ENCODE assay signal across 8 cellular contexts in genomic region chr17:17783825-17784598, GRCh38. TPM values are rescaled to one million over a fixed set of nuclear protein-coding genes. Genes with fewer than 3 reads are reported as not detected.
DNase-seq lines count a peak whose midpoint lies in the region; TF ChIP-seq lines count a peak whose summit lies in the region.

No MANE protein-coding gene starts in this region.

- POLR2A ChIA-PET in HEK293 (lab: Yijun Ruan, JAX): interaction anchor here (0.8 to 1.5 kb wide), 6 partner anchors 9 to 288 kb away, joined by 3 to 7 read pairs (median 4); partner anchors contain the start of genes DRC3, RASD1, SREBF1 and TOM1L2

- intact Hi-C loops in lower leg skin (cut with DNase I; ENCODE audit: low total_unique reads) (no loop called here), stomach (cut with DNase I; ENCODE audit: low total_unique reads) (loop anchor here (10.0 kb wide), 1 partner anchor 99 kb away; the partner anchor contains the start of gene RAI1)

- 8 to 10% methylated on average over 35 of the region's 35 CpGs for WGBS in lower leg skin, 2 donors
- WGBS in stomach, 5 donors: 3 to 11% (median 6%) methylated on average over 33 to 35 of the region's 35 CpGs

- peak; percentile 7 for DNase-seq in OCI-M1 (lab: John Stamatoyannopoulos, UW)
- DNase-seq in lower leg skin (ENCODE audit: low spot score in 2 of 2): peak in 1 of 2 donors; percentile 47
- DNase-seq in stomach: peak; percentile 61
- DNase-seq in COLO829 (ENCODE audit: low spot score): no peak
- DNase-seq in ureter (ENCODE audit: low spot score): no peak

- TF ChIP-seq POLR2A in lower leg skin (IDR thresholded peaks at IDR 0.05) (no peak), stomach (IDR thresholded peaks at IDR 0.05) (no peak)

- H3K9me3 ChIP-seq in HEK293 (ENCODE audit: control insufficient read depth, insufficient read depth, low read depth, low read length) (no peaks in the 10 kb centered on the region), stomach (no peaks in the 10 kb centered on the region)

- CTCF ChIA-PET in HEK293 (lab: Yijun Ruan, JAX): interaction anchor here (0.6 to 2.4 kb wide), 9 partner anchors 22 to 499 kb away, joined by 3 to 6 read pairs (median 3); no protein-coding TSS in a partner anchor

- H3K27me3 ChIP-seq in stomach: peaks cover 0 to 23% (median 8%) of the 10 kb centered on the region in 3 donors

- H3K36me3 ChIP-seq in HEK293 (ENCODE audit: control insufficient read depth in 2 of 2, insufficient read depth in 1 of 2, low read length in 2 of 2): no peaks in the 10 kb centered on the region
- H3K36me3 ChIP-seq in stomach: no peaks in the 10 kb centered on the region

- H3K4me1 ChIP-seq in HEK293 (ENCODE audit: control insufficient read depth, insufficient read depth, low read length) (peaks cover 39% of the 10 kb centered on the region), stomach (peaks cover 68 to 82% (median 80%) of the 10 kb centered on the region in 4 donors)

- TF ChIP-seq EP300 in stomach (IDR thresholded peaks at IDR 0.05): no peak

- no peak for TF ChIP-seq CTCF in C4-2B (conservative IDR thresholded peaks at IDR 0.05)
- TF ChIP-seq CTCF in HEK293 (tag by site-specific recombination; IDR thresholded peaks at IDR 0.05): no peak
- TF ChIP-seq CTCF in lower leg skin (IDR thresholded peaks at IDR 0.05): no peak
- TF ChIP-seq CTCF in stomach (IDR thresholded peaks at IDR 0.05): no peak

- H3K4me3 ChIP-seq in HEK293 (ENCODE audit: low read depth, low read length) (peak overlapping the region; percentile 38), lower leg skin (ENCODE audit: low read depth, poor library complexity, severe bottlenecking) (peak overlapping the region; percentile 27), stomach (peak overlapping the region; percentile 45 to 69 (median 58))

- peak overlapping the region; percentile 87 for H3K27ac ChIP-seq in C4-2B
- peak overlapping the region; percentile 97 for H3K27ac ChIP-seq in HEK293 (ENCODE audit: extremely low read depth, low read depth, low read length)
- peak overlapping the region; percentile 92 for H3K27ac ChIP-seq in cingulate gyrus (ENCODE audit: low read depth, low read length)
- H3K27ac ChIP-seq in stomach: peak overlapping the region; percentile 80 to 91 (median 88)

TF ChIP-seq in HEK293, 187 proteins besides CTCF, POLR2A, EP300 and RAD21 (continues in another document):
- TF ChIP-seq ZNF302 (tag by site-specific recombination; IDR thresholded peaks at IDR 0.05; ENCODE audit: low read depth): no peak
- TF ChIP-seq ZFP69B (tag by site-specific recombination; IDR thresholded peaks at IDR 0.05): 0 out of 2 replicates have a peak, but pooled peaks have one; percentile 29
- TF ChIP-seq PRDM6 (tag by site-specific recombination; IDR thresholded peaks at IDR 0.05): peak; percentile 79
- TF ChIP-seq OSR2 (tag by site-specific recombination; IDR thresholded peaks at IDR 0.05): peak; percentile 83
- peak; percentile 86 for TF ChIP-seq KLF16 (tag by site-specific recombination; IDR thresholded peaks at IDR 0.05)
- no peak; the same call in 1 of the 2 replicates for TF ChIP-seq KLF8 (tag by site-specific recombination; IDR thresholded peaks at IDR 0.05)
- no peak for TF ChIP-seq ZNF214 (tag by site-specific recombination; IDR thresholded peaks at IDR 0.05; ENCODE audit: borderline replicate concordance)
- TF ChIP-seq, protein P1, sequence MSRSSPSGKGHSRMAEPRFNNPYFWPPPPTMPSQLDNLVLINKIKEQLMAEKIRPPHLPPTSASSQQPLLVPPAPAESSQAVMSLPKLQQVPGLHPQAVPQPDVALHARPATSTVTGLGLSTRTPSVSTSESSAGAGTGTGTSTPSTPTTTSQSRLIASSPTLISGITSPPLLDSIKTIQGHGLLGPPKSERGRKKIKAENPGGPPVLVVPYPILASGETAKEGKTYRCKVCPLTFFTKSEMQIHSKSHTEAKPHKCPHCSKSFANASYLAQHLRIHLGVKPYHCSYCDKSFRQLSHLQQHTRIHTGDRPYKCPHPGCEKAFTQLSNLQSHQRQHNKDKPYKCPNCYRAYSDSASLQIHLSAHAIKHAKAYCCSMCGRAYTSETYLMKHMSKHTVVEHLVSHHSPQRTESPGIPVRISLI (tag by site-specific recombination; IDR thresholded peaks at IDR 0.05): peak; percentile 70; the same call in 1 of the 2 replicates
- TF ChIP-seq PRDM1 (tag by site-specific recombination; IDR thresholded peaks at IDR 0.05): peak; percentile 38
- 0 out of 2 replicates have a peak, but pooled peaks have one; percentile 39 for TF ChIP-seq ZBTB1 (tag by site-specific recombination; IDR thresholded peaks at IDR 0.05)
- TF ChIP-seq, protein P2, sequence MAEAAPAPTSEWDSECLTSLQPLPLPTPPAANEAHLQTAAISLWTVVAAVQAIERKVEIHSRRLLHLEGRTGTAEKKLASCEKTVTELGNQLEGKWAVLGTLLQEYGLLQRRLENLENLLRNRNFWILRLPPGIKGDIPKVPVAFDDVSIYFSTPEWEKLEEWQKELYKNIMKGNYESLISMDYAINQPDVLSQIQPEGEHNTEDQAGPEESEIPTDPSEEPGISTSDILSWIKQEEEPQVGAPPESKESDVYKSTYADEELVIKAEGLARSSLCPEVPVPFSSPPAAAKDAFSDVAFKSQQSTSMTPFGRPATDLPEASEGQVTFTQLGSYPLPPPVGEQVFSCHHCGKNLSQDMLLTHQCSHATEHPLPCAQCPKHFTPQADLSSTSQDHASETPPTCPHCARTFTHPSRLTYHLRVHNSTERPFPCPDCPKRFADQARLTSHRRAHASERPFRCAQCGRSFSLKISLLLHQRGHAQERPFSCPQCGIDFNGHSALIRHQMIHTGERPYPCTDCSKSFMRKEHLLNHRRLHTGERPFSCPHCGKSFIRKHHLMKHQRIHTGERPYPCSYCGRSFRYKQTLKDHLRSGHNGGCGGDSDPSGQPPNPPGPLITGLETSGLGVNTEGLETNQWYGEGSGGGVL (tag by site-specific recombination; IDR thresholded peaks at IDR 0.05): peak; percentile 98
- TF ChIP-seq ZNF18 (tag by site-specific recombination; IDR thresholded peaks at IDR 0.05): 0 out of 2 replicates have a peak, but pooled peaks have one; percentile 14
- TF ChIP-seq, protein P3, sequence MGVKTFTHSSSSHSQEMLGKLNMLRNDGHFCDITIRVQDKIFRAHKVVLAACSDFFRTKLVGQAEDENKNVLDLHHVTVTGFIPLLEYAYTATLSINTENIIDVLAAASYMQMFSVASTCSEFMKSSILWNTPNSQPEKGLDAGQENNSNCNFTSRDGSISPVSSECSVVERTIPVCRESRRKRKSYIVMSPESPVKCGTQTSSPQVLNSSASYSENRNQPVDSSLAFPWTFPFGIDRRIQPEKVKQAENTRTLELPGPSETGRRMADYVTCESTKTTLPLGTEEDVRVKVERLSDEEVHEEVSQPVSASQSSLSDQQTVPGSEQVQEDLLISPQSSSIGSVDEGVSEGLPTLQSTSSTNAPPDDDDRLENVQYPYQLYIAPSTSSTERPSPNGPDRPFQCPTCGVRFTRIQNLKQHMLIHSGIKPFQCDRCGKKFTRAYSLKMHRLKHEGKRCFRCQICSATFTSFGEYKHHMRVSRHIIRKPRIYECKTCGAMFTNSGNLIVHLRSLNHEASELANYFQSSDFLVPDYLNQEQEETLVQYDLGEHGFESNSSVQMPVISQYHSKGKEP (tag by site-specific recombination; IDR thresholded peaks at IDR 0.05): peak; percentile 45; the same call in 1 of the 2 replicates
- no peak for TF ChIP-seq ZNF121 (tag by site-specific recombination; IDR thresholded peaks at IDR 0.05)
- no peak for TF ChIP-seq TRIM28 (IDR thresholded peaks at IDR 0.05; ENCODE audit: borderline replicate concordance, low read length)
- peak; percentile 20; the same call in 1 of the 2 replicates for TF ChIP-seq ZNF24 (tag by site-specific recombination; IDR thresholded peaks at IDR 0.05)
- TF ChIP-seq ZNF707 (tag by site-specific recombination; IDR thresholded peaks at IDR 0.05): no peak
- no peak for TF ChIP-seq SCRT2 (tag by site-specific recombination; IDR thresholded peaks at IDR 0.05)
- no peak for TF ChIP-seq ZNF48 (tag by site-specific recombination; IDR thresholded peaks at IDR 0.05)
- TF ChIP-seq ZNF596 (tag by site-specific recombination; IDR thresholded peaks at IDR 0.05): peak; percentile 83
- peak; percentile 91 for TF ChIP-seq WT1 (tag by site-specific recombination; IDR thresholded peaks at IDR 0.05)

RNA-seq across cellular contexts. Expression of gene SREBF1, which starts 52.8 kb away (rescaled TPM):
- total RNA-seq in lower leg skin (100 to 1,000 TPM in 2 of 4 donors, 10 to 100 TPM in 2; 54.3 to 146 (median 102) TPM), stomach (100 to 1,000 TPM in 3 of 5 donors, 10 to 100 TPM in 2; 18.9 to 207 (median 126) TPM), ureter (127 TPM)
- polyA plus RNA-seq in stomach: 10 to 100 TPM; 13.1 to 64.5 (median 17.2) TPM

Comparison
In these comparisons a context has a peak if more than half of its experiments do, and no peak if none do; other contexts are left out.
1. DNase-seq: peak in OCI-M1 (single experiment) and stomach (single experiment); none in COLO829 (single experiment) and ureter (single experiment).
2. Peak in every context shown above with its lines, with median percentiles within 50 percentile points of each other: H3K27ac ChIP-seq and H3K4me3 ChIP-seq.